In genomic region chr17:81939881-81940385, GRCh38 we compare ENCODE assay signal across 2 cellular contexts.
TF ChIP-seq lines count a peak whose summit lies in the region.

No MANE protein-coding gene starts in this region.

TF ChIP-seq in HepG2, 621 proteins besides CTCF, POLR2A, EP300 and RAD21:
- TF ChIP-seq MED8 (CRISPR knock-in tag; IDR thresholded peaks at IDR 0.05; ENCODE audit: insufficient replicate concordance) (peak; percentile 32), HNRNPL (IDR thresholded peaks at IDR 0.05; ENCODE audit: low read depth, low read length) (peak; percentile 94), ZNF33A (CRISPR knock-in tag; IDR thresholded peaks at IDR 0.05; ENCODE audit: borderline replicate concordance) (no peak), CHD4 (IDR thresholded peaks at IDR 0.05; ENCODE audit: borderline replicate concordance, low read length) (no peak), TBX2 (CRISPR knock-in tag; IDR thresholded peaks at IDR 0.05; ENCODE audit: borderline replicate concordance) (no peak)
TF ChIP-seq in HepG2: peak in this region for 2.

TF ChIP-seq in SK-N-SH, 30 proteins besides CTCF, POLR2A, EP300 and RAD21:
- no peak for TF ChIP-seq GABPA (IDR thresholded peaks at IDR 0.05; ENCODE audit: low read depth)
- no peak for TF ChIP-seq FOXM1 (IDR thresholded peaks at IDR 0.05; ENCODE audit: low read depth)
- no peak for TF ChIP-seq RXRA (IDR thresholded peaks at IDR 0.05; ENCODE audit: borderline replicate concordance, low read depth)
- TF ChIP-seq MXI1 (IDR thresholded peaks at IDR 0.05; ENCODE audit: low read depth, low read length) = no peak
- TF ChIP-seq ZBTB33 (IDR thresholded peaks at IDR 0.05; ENCODE audit: borderline replicate concordance, low read depth) = no peak
- no peak for TF ChIP-seq TAF1 (IDR thresholded peaks at IDR 0.05; ENCODE audit: borderline replicate concordance, low read depth, low read length)
- no peak for TF ChIP-seq TCF12 (IDR thresholded peaks at IDR 0.05)
- no peak for TF ChIP-seq FOXJ3 (CRISPR knock-in tag; IDR thresholded peaks at IDR 0.05)
